In the genomic region with DNA sequence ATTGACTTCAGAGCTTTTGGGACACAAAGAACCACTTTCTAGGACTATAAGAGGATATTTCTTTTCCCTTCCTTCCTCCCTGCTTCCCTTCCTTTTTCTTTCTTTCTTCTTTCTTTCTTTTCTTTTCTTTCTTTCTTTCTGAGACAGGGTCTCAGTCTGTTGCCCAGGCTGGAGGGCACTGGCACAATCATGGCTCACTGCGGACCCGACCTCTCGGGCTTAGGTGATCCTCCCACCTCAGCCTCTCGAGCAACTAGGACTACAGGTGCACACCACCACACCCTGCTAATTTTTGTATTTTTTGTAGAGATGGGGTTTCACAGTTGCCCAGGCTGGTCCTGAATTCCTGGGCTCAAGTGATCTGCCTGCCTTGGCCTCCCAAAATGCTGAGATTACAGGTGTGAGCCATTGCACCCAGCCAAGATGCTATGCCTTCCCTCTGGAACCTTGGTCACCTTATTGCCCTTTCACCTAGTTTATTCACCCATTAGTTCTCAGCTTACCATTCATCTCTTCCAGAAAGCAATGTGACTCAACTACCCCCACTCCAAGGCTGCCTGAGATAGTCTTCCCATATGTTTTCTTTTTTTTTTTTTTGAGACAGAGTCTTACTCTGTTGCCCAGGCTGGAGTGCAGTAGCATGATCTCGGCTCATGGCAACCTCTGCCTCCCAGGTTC, we compare ENCODE assay signal across 22 cellular contexts. TPM values are rescaled to one million over a fixed set of nuclear protein-coding genes. Genes with fewer than 3 reads are reported as not detected.
DNase-seq lines count a peak whose midpoint lies in the region; ATAC-seq, FAIRE-seq and TF ChIP-seq lines count a peak whose summit lies in the region.
"Had no signal": no experiment of that assay in that cellular context is flagged by ENCODE, and none has a peak within 500 bp of the region (broad histone marks: within the 10 kb centered on the region; RNA-seq: fewer than 3 reads in every experiment).

No MANE protein-coding gene starts in this region.

- BruUV-seq in HepG2 (replicated peaks; lab: Mats Ljungman, UMichigan) = no TSS peak

- POLR2A ChIA-PET in activated naive CD8-positive, alpha-beta T cell treated with anti-CD3 and anti-CD28 coated beads, Interleukin-2, amount 10 ng/mL, durations not matched to agents 7 days and 5 days (lab: Charles Lee) = interaction anchor here (0.6 kb wide), 1 partner anchor 253 kb away, joined by 3 read pairs; no protein-coding TSS in a partner anchor
- POLR2A ChIA-PET in HepG2 (lab: Yijun Ruan, JAX) = interaction anchor here (1.0 to 1.1 kb wide), 2 partner anchors 9 to 38 kb away, joined by 3 read pairs; no protein-coding TSS in a partner anchor

- WGBS in HepG2 (ENCODE audit: low lambda C conversion rate) = 96% methylated on average over 5 of the region's 5 CpGs
- WGBS in mesendoderm (ENCODE audit: extremely low coverage, insufficient coverage, low lambda C conversion rate) = no CpG with 5 or more reads among the region's 5 CpGs

- no peak overlapping the region for H2AFZ ChIP-seq in HepG2 (ENCODE audit: low read length)

- H3K36me3 ChIP-seq in HepG2 (replicated peaks in 1 of 2; ENCODE audit: control insufficient read depth in 1 of 2, insufficient read depth in 2 of 2, low read length in 2 of 2) (peaks cover 27 to 66% of the 10 kb centered on the region in 2 experiments), vagina (peaks cover 0 to 67% of the 10 kb centered on the region in 2 donors), mesendoderm (ENCODE audit: control insufficient read depth, insufficient read depth, low read length) (peaks cover 16% of the 10 kb centered on the region)

- peak overlapping the region; percentile 70 for H3K27ac Mint-ChIP-seq in stimulated activated naive CD8-positive, alpha-beta T cell treated with anti-CD3 and anti-CD28 coated beads, Interleukin-15, Interleukin-2, amounts not matched to agents 100 ng/mL and 50 ng/mL, for 24 hours
- H3K27ac Mint-ChIP-seq in stimulated activated naive CD8-positive, alpha-beta T cell treated with anti-CD3 and anti-CD28 coated beads, Interleukin-15, amount 100 ng/mL, for 72 hours = no peak overlapping the region
- peak overlapping the region; percentile 18 for H3K27ac Mint-ChIP-seq in activated naive CD8-positive, alpha-beta T cell treated with anti-CD3 and anti-CD28 coated beads, Interleukin-2, amount 10 ng/mL, durations not matched to agents 7 days and 5 days
- H3K27ac Mint-ChIP-seq: T-helper 1 cell treated with Interleukin-12 subunit alpha and Interleukin-12 subunit beta and Interleukin-4 antibody, amounts not matched to agents 30 μg/mL and 1 μg/mL, for 36 hours; WTC11 had no signal

- DNase-seq in stimulated activated naive CD8-positive, alpha-beta T cell treated with anti-CD3 and anti-CD28 coated beads, Interleukin-15, amount 100 ng/mL, for 72 hours = no peak
- no peak for DNase-seq in activated naive CD8-positive, alpha-beta T cell treated with anti-CD3 and anti-CD28 coated beads, Interleukin-2, amount 10 ng/mL, durations not matched to agents 7 days and 5 days
- no peak for DNase-seq in HepG2 (ENCODE audit: low spot score)
- DNase-seq in vagina (ENCODE audit: extremely low spot score in 2 of 2) = no peak
- DNase-seq in mesendoderm = no peak
- DNase-seq: activated gamma-delta T cell treated with Interleukin-2 at 50 U/mL for 16 hours; AML-193; effector memory CD8-positive, alpha-beta T cell; left lung; NCI-H1105; NCI-H2081 treated with DMSO at 0.1 percent for 48 hours; NCI-H524; SJCRH30; stimulated activated CD4-positive, alpha-beta T cell treated with anti-CD3 and anti-CD28 coated beads, Interleukin-2, amount 100 ng/mL, for 48 hours; substantia nigra had no signal

- H3K27me3 ChIP-seq in HepG2 (ENCODE audit: control insufficient read depth in 1 of 2, insufficient read depth in 2 of 2, low read length in 2 of 2) (no peaks in the 10 kb centered on the region), vagina (no peaks in the 10 kb centered on the region), mesendoderm (ENCODE audit: insufficient read depth, low read length, poor library complexity) (no peaks in the 10 kb centered on the region)
- H3K27me3 ChIP-seq: left lung, SJCRH30 had no signal

- no peak overlapping the region for H3K4ac ChIP-seq in mesendoderm (ENCODE audit: low read depth, low read length)

- CTCF ChIA-PET in HepG2 (lab: Yijun Ruan, JAX; ENCODE audit: low intra/inter-chr PET ratio, low total read pairs) = no interaction called here

- H2BK15ac ChIP-seq in mesendoderm (replicated peaks; ENCODE audit: low read depth) = no peak overlapping the region

- H3K9me3 ChIP-seq in HepG2 (ENCODE audit: low read length) (no peaks in the 10 kb centered on the region), vagina (no peaks in the 10 kb centered on the region)
- H3K9me3 ChIP-seq: HAP-1, left lung, SJCRH30 had no signal

- H3K4me3 ChIP-seq in HepG2 (replicated peaks in 1 of 3; ENCODE audit: insufficient read depth in 1 of 3, low read depth in 2 of 3, low read length in 3 of 3) = no peak overlapping the region
- H3K4me3 ChIP-seq in vagina = no peak overlapping the region
- H3K4me3 ChIP-seq in mesendoderm (ENCODE audit: low read length) = no peak overlapping the region
- H3K4me3 ChIP-seq: HAP-1, left lung, SJCRH30 had no signal

- FAIRE-seq in HepG2 (lab: Jason Lieb, UNC) = no peak
- FAIRE-seq: D721Med had no signal

- no peak overlapping the region for H3K4me3 Mint-ChIP-seq in stimulated activated naive CD8-positive, alpha-beta T cell treated with anti-CD3 and anti-CD28 coated beads, Interleukin-15, Interleukin-2, amounts not matched to agents 100 ng/mL and 50 ng/mL, for 24 hours
- H3K4me3 Mint-ChIP-seq in stimulated activated naive CD8-positive, alpha-beta T cell treated with anti-CD3 and anti-CD28 coated beads, Interleukin-15, amount 100 ng/mL, for 72 hours = no peak overlapping the region
- H3K4me3 Mint-ChIP-seq in activated naive CD8-positive, alpha-beta T cell treated with anti-CD3 and anti-CD28 coated beads, Interleukin-2, amount 10 ng/mL, durations not matched to agents 7 days and 5 days = no peak overlapping the region
- H3K4me3 Mint-ChIP-seq: effector memory CD8-positive, alpha-beta T cell; T-helper 1 cell treated with Interleukin-12 subunit alpha and Interleukin-12 subunit beta and Interleukin-4 antibody, amounts not matched to agents 30 μg/mL and 1 μg/mL, for 36 hours; WTC11 had no signal

- H4K5ac ChIP-seq in mesendoderm (ENCODE audit: low read length) = no peak overlapping the region

- H3K79me1 ChIP-seq in mesendoderm (ENCODE audit: low read length) = peaks cover 2% of the 10 kb centered on the region

- H3K4me1 ChIP-seq in HepG2 (ENCODE audit: insufficient read depth, low read length) (peaks cover 89% of the 10 kb centered on the region), vagina (peaks cover 28% of the 10 kb centered on the region), mesendoderm (ENCODE audit: control insufficient read depth, low read depth, low read length) (no peaks in the 10 kb centered on the region)
- H3K4me1 ChIP-seq: HAP-1, SJCRH30 had no signal

- H4K8ac ChIP-seq in mesendoderm (ENCODE audit: low read depth, low read length) = no peak overlapping the region

- peaks cover 42% of the 10 kb centered on the region for H4K20me1 ChIP-seq in HepG2 (ENCODE audit: insufficient read depth, low read length)

- no peak overlapping the region for H3K23ac ChIP-seq in mesendoderm (ENCODE audit: low read length)

- H3K79me2 ChIP-seq in HepG2 (ENCODE audit: insufficient read depth, low read length) (peaks cover 6% of the 10 kb centered on the region), mesendoderm (ENCODE audit: control insufficient read depth, insufficient read depth, low read length) (no peaks in the 10 kb centered on the region)

- H3K4me1 Mint-ChIP-seq in stimulated activated naive CD8-positive, alpha-beta T cell treated with anti-CD3 and anti-CD28 coated beads, Interleukin-15, Interleukin-2, amounts not matched to agents 100 ng/mL and 50 ng/mL, for 24 hours (ENCODE audit: low read depth) = no peaks in the 10 kb centered on the region
- no peaks in the 10 kb centered on the region for H3K4me1 Mint-ChIP-seq in stimulated activated naive CD8-positive, alpha-beta T cell treated with anti-CD3 and anti-CD28 coated beads, Interleukin-15, amount 100 ng/mL, for 72 hours
- H3K4me1 Mint-ChIP-seq in activated naive CD8-positive, alpha-beta T cell treated with anti-CD3 and anti-CD28 coated beads, Interleukin-2, amount 10 ng/mL, durations not matched to agents 7 days and 5 days = peaks cover 2% of the 10 kb centered on the region

- TF ChIP-seq CTCF in HepG2 (CRISPR knock-in tag; IDR thresholded peaks at IDR 0.05) = no peak
- TF ChIP-seq CTCF in vagina (IDR thresholded peaks at IDR 0.05) = no peak

- H3K27me3 Mint-ChIP-seq in stimulated activated naive CD8-positive, alpha-beta T cell treated with anti-CD3 and anti-CD28 coated beads, Interleukin-15, Interleukin-2, amounts not matched to agents 100 ng/mL and 50 ng/mL, for 24 hours = no peaks in the 10 kb centered on the region
- H3K27me3 Mint-ChIP-seq in stimulated activated naive CD8-positive, alpha-beta T cell treated with anti-CD3 and anti-CD28 coated beads, Interleukin-15, amount 100 ng/mL, for 72 hours = no peaks in the 10 kb centered on the region
- no peaks in the 10 kb centered on the region for H3K27me3 Mint-ChIP-seq in activated naive CD8-positive, alpha-beta T cell treated with anti-CD3 and anti-CD28 coated beads, Interleukin-2, amount 10 ng/mL, durations not matched to agents 7 days and 5 days
- H3K27me3 Mint-ChIP-seq: effector memory CD8-positive, alpha-beta T cell had no signal

- no peaks in the 10 kb centered on the region for H3K9me3 Mint-ChIP-seq in stimulated activated naive CD8-positive, alpha-beta T cell treated with anti-CD3 and anti-CD28 coated beads, Interleukin-15, Interleukin-2, amounts not matched to agents 100 ng/mL and 50 ng/mL, for 24 hours
- H3K9me3 Mint-ChIP-seq in stimulated activated naive CD8-positive, alpha-beta T cell treated with anti-CD3 and anti-CD28 coated beads, Interleukin-15, amount 100 ng/mL, for 72 hours = no peaks in the 10 kb centered on the region
- H3K9me3 Mint-ChIP-seq in activated naive CD8-positive, alpha-beta T cell treated with anti-CD3 and anti-CD28 coated beads, Interleukin-2, amount 10 ng/mL, durations not matched to agents 7 days and 5 days = no peaks in the 10 kb centered on the region
- H3K9me3 Mint-ChIP-seq: effector memory CD8-positive, alpha-beta T cell; T-helper 1 cell treated with Interleukin-12 subunit alpha and Interleukin-12 subunit beta and Interleukin-4 antibody, amounts not matched to agents 30 μg/mL and 1 μg/mL, for 36 hours; WTC11 had no signal

- no peak for ATAC-seq in stimulated activated naive CD8-positive, alpha-beta T cell treated with anti-CD3 and anti-CD28 coated beads, Interleukin-15, amount 100 ng/mL, for 72 hours
- no peak for ATAC-seq in activated naive CD8-positive, alpha-beta T cell treated with anti-CD3 and anti-CD28 coated beads, Interleukin-2, amount 10 ng/mL, durations not matched to agents 7 days and 5 days (ENCODE audit: low read depth)
- no peak for ATAC-seq in HepG2
- no peak for ATAC-seq in GM18868 (IDR thresholded peaks at IDR 0.05; ENCODE audit: unreplicated experiment)
- ATAC-seq in HG03378 (IDR thresholded peaks at IDR 0.05; ENCODE audit: unreplicated experiment) = no peak
- ATAC-seq: effector memory CD8-positive, alpha-beta T cell; left lung; WTC11 had no signal

- no peak overlapping the region for H3K18ac ChIP-seq in mesendoderm (ENCODE audit: low read length)

- no peak overlapping the region for H2BK5ac ChIP-seq in mesendoderm (ENCODE audit: low read length)

- in situ Hi-C loops in HepG2 (cut with HindIII; ENCODE audit: extremely low pct_ligation_motif_present, low pct_unique_long_range_greater_than_20kb) = no loop called here

- H3K9ac ChIP-seq in HepG2 (ENCODE audit: insufficient read depth, low read depth, low read length) (no peak overlapping the region), mesendoderm (ENCODE audit: low read length) (no peak overlapping the region)

- H3K36me3 Mint-ChIP-seq in stimulated activated naive CD8-positive, alpha-beta T cell treated with anti-CD3 and anti-CD28 coated beads, Interleukin-15, Interleukin-2, amounts not matched to agents 100 ng/mL and 50 ng/mL, for 24 hours (ENCODE audit: low read depth) = peaks cover 75% of the 10 kb centered on the region
- peaks cover 46% of the 10 kb centered on the region for H3K36me3 Mint-ChIP-seq in activated naive CD8-positive, alpha-beta T cell treated with anti-CD3 and anti-CD28 coated beads, Interleukin-2, amount 10 ng/mL, durations not matched to agents 7 days and 5 days

- H3K27ac ChIP-seq in HepG2 (ENCODE audit: extremely low read length, insufficient read depth, low read length) (no peak overlapping the region), vagina (peak overlapping the region; percentile 20), mesendoderm (ENCODE audit: low read depth, low read length) (no peak overlapping the region)
- H3K27ac ChIP-seq: left lung, SJCRH30 had no signal

- H3K56ac ChIP-seq in mesendoderm (ENCODE audit: low read length) = no peak overlapping the region

- no peak for TF ChIP-seq EP300 in HepG2 (IDR thresholded peaks at IDR 0.05; ENCODE audit: low read depth in 2 of 2, low read length in 2 of 2)
- no peak for TF ChIP-seq EP300 in HepG2 (CRISPR knock-in tag; IDR thresholded peaks at IDR 0.05; ENCODE audit: borderline replicate concordance)

- H3K4me2 ChIP-seq in HepG2 (ENCODE audit: low read depth, low read length) = no peak overlapping the region
- no peak overlapping the region for H3K4me2 ChIP-seq in mesendoderm (ENCODE audit: low read length)

- no peak for TF ChIP-seq RAD21 in HepG2 (CRISPR knock-in tag; IDR thresholded peaks at IDR 0.05)

- no peak overlapping the region for H2BK120ac ChIP-seq in mesendoderm (ENCODE audit: low read depth, low read length)

- TF ChIP-seq POLR2A in HepG2 (IDR thresholded peaks at IDR 0.05; ENCODE audit: insufficient read depth in 1 of 2, low read depth in 2 of 2, low read length in 2 of 2) (no peak; a peak in 1 of 4 replicates), vagina (IDR thresholded peaks at IDR 0.05) (no peak)

- intact Hi-C loops in HepG2 (cut with micrococcal nuclease; ENCODE audit: unreplicated experiment) (no loop called here), vagina (cut with DNase I) (no loop called here)

- no peak overlapping the region for H2AK5ac ChIP-seq in mesendoderm (ENCODE audit: low read length)

RNA-seq across cellular contexts. Expression of a gene that starts 10.1 kb away (rescaled TPM):
- total RNA-seq in activated naive CD8-positive, alpha-beta T cell treated with anti-CD3 and anti-CD28 coated beads, Interleukin-2, amount 10 ng/mL, durations not matched to agents 7 days and 5 days = 10 to 100 TPM; 51.3 to 55.1 TPM
- 173 and 246 TPM in 2 replicates for total RNA-seq in HepG2 (2016; rRNA removed; fragmentation: Illumina TruSeq; extraction: Trizol)
- 50.1 and 56.5 TPM in 2 replicates for total RNA-seq in HepG2 (2016; cell fraction: cytosol; rRNA removed; fragmentation: Illumina TruSeq; extraction: Trizol; ENCODE audit: low read depth)
- total RNA-seq in HepG2 (2016; cell fraction: insoluble cytoplasmic fraction; rRNA removed; fragmentation: Illumina TruSeq; extraction: Trizol) = 166 and 239 TPM in 2 replicates
- 84.9 and 96.5 TPM in 2 replicates for total RNA-seq in HepG2 (2016; cell fraction: membrane; rRNA removed; fragmentation: Illumina TruSeq; extraction: Trizol)
- total RNA-seq in HepG2 (2016; cell fraction: nucleus; rRNA removed; fragmentation: Illumina TruSeq; extraction: Trizol) = 91.2 and 93.1 TPM in 2 replicates
- 822 and 951 TPM in 2 replicates for polyA plus RNA-seq in HepG2 (2011; rRNA removed)
- 1,188 and 1,378 TPM in 2 replicates for polyA plus RNA-seq in HepG2 (2011; cell fraction: cytosol; rRNA removed)
- polyA plus RNA-seq in HepG2 (2011; cell fraction: nucleus; rRNA removed) = 444 and 605 TPM in 2 replicates
- polyA plus RNA-seq in HepG2 (2012) = 656 and 669 TPM in 2 replicates
- 43.1 and 46.9 TPM in 2 replicates for polyA plus RNA-seq in HepG2 (2016; cell fraction: cytosol; fragmentation: Illumina TruSeq; extraction: Trizol; ENCODE audit: low read depth)
- 237 and 238 TPM in 2 replicates for polyA plus RNA-seq in HepG2 (2016; cell fraction: insoluble cytoplasmic fraction; fragmentation: Illumina TruSeq; extraction: Trizol; ENCODE audit: low read depth)
- polyA plus RNA-seq in HepG2 (2016; cell fraction: membrane; fragmentation: Illumina TruSeq; extraction: Trizol; ENCODE audit: low read depth) = 58.7 and 59.1 TPM in 2 replicates
- polyA plus RNA-seq in HepG2 (2016; cell fraction: nucleus; fragmentation: Illumina TruSeq; extraction: Trizol; ENCODE audit: insufficient read depth, low read depth) = 110 and 124 TPM in 2 replicates
- 19.7 and 3,602 TPM in 2 replicates for polyA minus RNA-seq in HepG2 (2011; rRNA and poly(A)+ RNA removed; ENCODE audit: low replicate concordance)
- 634 and 723 TPM in 2 replicates for polyA minus RNA-seq in HepG2 (2011; cell fraction: cytosol; rRNA and poly(A)+ RNA removed)
- polyA minus RNA-seq in HepG2 (2011; cell fraction: nucleus; rRNA and poly(A)+ RNA removed) = 230 and 413 TPM in 2 replicates
- total RNA-seq in vagina = 367 TPM
- polyA plus RNA-seq in mesendoderm (2013, experiment 1 of 2) = 29.9 TPM
- polyA plus RNA-seq in mesendoderm (2013, experiment 2 of 2) = 31.0 TPM

RNA-seq across cellular contexts. Expression of a gene that starts 14.5 kb away (rescaled TPM):
- total RNA-seq in activated naive CD8-positive, alpha-beta T cell treated with anti-CD3 and anti-CD28 coated beads, Interleukin-2, amount 10 ng/mL, durations not matched to agents 7 days and 5 days = 10 to 100 TPM; 23.9 to 27.6 TPM
- total RNA-seq in HepG2 (2016; rRNA removed; fragmentation: Illumina TruSeq; extraction: Trizol) (31.1 and 51.3 TPM in 2 replicates), vagina (7.1 TPM)
- 8.8 and 9.4 TPM in 2 replicates for total RNA-seq in HepG2 (2016; cell fraction: cytosol; rRNA removed; fragmentation: Illumina TruSeq; extraction: Trizol; ENCODE audit: low read depth)
- 28.3 and 49.0 TPM in 2 replicates for total RNA-seq in HepG2 (2016; cell fraction: insoluble cytoplasmic fraction; rRNA removed; fragmentation: Illumina TruSeq; extraction: Trizol)
- total RNA-seq in HepG2 (2016; cell fraction: membrane; rRNA removed; fragmentation: Illumina TruSeq; extraction: Trizol) = 13.2 and 16.4 TPM in 2 replicates
- total RNA-seq in HepG2 (2016; cell fraction: nucleus; rRNA removed; fragmentation: Illumina TruSeq; extraction: Trizol) = 28.7 and 30.6 TPM in 2 replicates
- polyA plus RNA-seq in HepG2 (2011; rRNA removed) = 6.2 and 9.8 TPM in 2 replicates
- 3.9 and 4.5 TPM in 2 replicates for polyA plus RNA-seq in HepG2 (2011; cell fraction: cytosol; rRNA removed)
- 5.5 and 6.2 TPM in 2 replicates for polyA plus RNA-seq in HepG2 (2011; cell fraction: nucleus; rRNA removed)
- polyA plus RNA-seq in HepG2 (2012) = 8.1 and 13.3 TPM in 2 replicates
- 0.77 and 1.1 TPM in 2 replicates for polyA plus RNA-seq in HepG2 (2016; cell fraction: cytosol; fragmentation: Illumina TruSeq; extraction: Trizol; ENCODE audit: low read depth)
- 25.0 and 27.9 TPM in 2 replicates for polyA plus RNA-seq in HepG2 (2016; cell fraction: insoluble cytoplasmic fraction; fragmentation: Illumina TruSeq; extraction: Trizol; ENCODE audit: low read depth)
- polyA plus RNA-seq in HepG2 (2016; cell fraction: membrane; fragmentation: Illumina TruSeq; extraction: Trizol; ENCODE audit: low read depth) = 3.1 and 3.4 TPM in 2 replicates
- polyA plus RNA-seq in HepG2 (2016; cell fraction: nucleus; fragmentation: Illumina TruSeq; extraction: Trizol; ENCODE audit: insufficient read depth, low read depth) = 36.4 and 41.0 TPM in 2 replicates
- 10.4 and 16.3 TPM in 2 replicates for polyA minus RNA-seq in HepG2 (2011; rRNA and poly(A)+ RNA removed; ENCODE audit: low replicate concordance)
- polyA minus RNA-seq in HepG2 (2011; cell fraction: cytosol; rRNA and poly(A)+ RNA removed) = 9.9 and 12.0 TPM in 2 replicates
- polyA minus RNA-seq in HepG2 (2011; cell fraction: nucleus; rRNA and poly(A)+ RNA removed) = 21.0 and 21.8 TPM in 2 replicates
- polyA plus RNA-seq in mesendoderm (2013, experiment 1 of 2) = 23.4 TPM
- polyA plus RNA-seq in mesendoderm (2013, experiment 2 of 2) = 23.3 TPM

Comparison
In these comparisons a context has a peak if more than half of its experiments do, and no peak if none do; other contexts are left out.
1. H3K27ac Mint-ChIP-seq: peak in stimulated activated naive CD8-positive, alpha-beta T cell treated with anti-CD3 and anti-CD28 coated beads, Interleukin-15, Interleukin-2, amounts not matched to agents 100 ng/mL and 50 ng/mL, for 24 hours (single experiment) and activated naive CD8-positive, alpha-beta T cell treated with anti-CD3 and anti-CD28 coated beads, Interleukin-2, amount 10 ng/mL, durations not matched to agents 7 days and 5 days (single experiment); none in stimulated activated naive CD8-positive, alpha-beta T cell treated with anti-CD3 and anti-CD28 coated beads, Interleukin-15, amount 100 ng/mL, for 72 hours (0 of 2).